In genomic region chr14:23260849-23261248, GRCh38 we compare ENCODE assay signal across 18 cellular contexts. TPM values are rescaled to one million over a fixed set of nuclear protein-coding genes. Genes with fewer than 3 reads are reported as not detected.
"Had no signal": no experiment of that assay in that cellular context is flagged by ENCODE, and none has a peak within 500 bp of the region (broad histone marks: within the 10 kb centered on the region; RNA-seq: fewer than 3 reads in every experiment).

No MANE protein-coding gene starts in this region.

RNA-seq across cellular contexts. Expression of gene RNF212B, which starts 23.1 kb away (rescaled TPM):
- total RNA-seq: chondrocyte; dermis blood vessel endothelial cell; esophagus squamous epithelium; heart right ventricle; left ventricle myocardium superior; lower lobe of right lung; mesenteric fat pad; natural killer cell treated with Interleukin-12 subunit alpha and Interleukin-12 subunit beta and Interleukin-15 and Interleukin-18, amount 100 ng/mL, for 72 hours; osteocyte; psoas muscle; renal cortical epithelial cell; right cardiac atrium; sigmoid colon; skeletal muscle tissue; suprapubic skin; ureter; vagina had no signal
- polyA plus RNA-seq: heart right ventricle, immature natural killer cell, psoas muscle, right cardiac atrium, sigmoid colon had no signal
